8 cellular contexts compared by ENCODE assay signal in the genomic region with DNA sequence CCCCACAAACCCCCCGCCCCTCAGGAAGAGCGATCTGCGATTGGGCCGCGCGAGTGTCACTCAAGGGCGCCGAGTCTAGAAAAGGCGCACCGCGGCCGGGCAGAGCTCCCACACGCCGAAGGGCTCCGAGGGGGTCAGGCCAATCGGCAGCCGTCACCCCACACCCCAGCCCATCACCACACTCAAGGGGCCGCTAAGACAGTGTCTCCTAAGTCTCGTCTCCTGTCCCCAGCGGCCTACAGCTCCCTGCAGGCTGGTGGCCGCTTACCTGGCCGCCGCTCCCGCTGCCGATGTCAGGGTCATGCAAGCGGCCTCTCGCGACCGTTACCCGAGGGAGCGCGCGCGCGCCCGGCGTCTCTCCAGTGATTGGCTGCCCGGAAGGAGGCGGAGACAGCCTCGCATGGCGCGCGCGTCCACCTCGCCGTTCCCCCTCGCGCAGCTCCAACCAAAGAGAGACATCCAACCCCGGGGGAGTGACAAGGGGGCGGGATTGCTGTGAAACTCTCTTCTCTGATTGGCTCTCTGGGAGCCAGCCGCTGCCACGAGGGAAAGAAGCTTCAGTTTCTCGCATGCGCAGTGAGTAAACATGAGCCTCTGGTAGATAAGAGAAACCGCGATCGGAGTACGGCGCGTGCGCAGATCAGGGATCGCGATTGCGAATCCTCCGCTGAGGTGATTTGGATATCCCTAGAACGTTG. TPM values are rescaled to one million over a fixed set of nuclear protein-coding genes. Genes with fewer than 3 reads are reported as not detected.
DNase-seq lines count a peak whose midpoint lies in the region; ATAC-seq and TF ChIP-seq lines count a peak whose summit lies in the region.

MPHOSPH9 (minus strand) TSS at position 335 of the 698 bp plus-strand sequence. CDS start 2,777 bp downstream, outside the sequence.
MTRFR (plus strand) TSS at position 630 of the 698 bp plus-strand sequence. CDS start 20,239 bp downstream, outside the sequence.

- H3K4me3 ChIP-seq in GM08714 (ENCODE audit: low read length) (peak within 1 kb of the TSS; percentile 93), testis (peak within 1 kb of the TSS; percentile 75 to 79)

- H3K27ac Mint-ChIP-seq in activated naive CD4-positive, alpha-beta T cell treated with anti-CD3 and anti-CD28 coated beads, Interleukin-2, amount 50 U/mL, for 72 hours, result peak within 1 kb of the TSS; percentile 99

- intact Hi-C loops in testis (cut with DNase I; ENCODE audit: low total_unique reads), result loop anchor here (5.0 to 10.0 kb wide), 2 partner anchors 188 to 251 kb away; partner anchors contain the start of gene ARL6IP4

- H3K36me3 ChIP-seq in testis (ENCODE audit: low read depth, missing control alignments), result no peaks in the 10 kb centered on the region

- peak; percentile 81 for TF ChIP-seq POLR2A in testis (IDR thresholded peaks at IDR 0.05)

- TF ChIP-seq CTCF in omental fat pad (IDR thresholded peaks at IDR 0.05) (no peak), testis (IDR thresholded peaks at IDR 0.05) (peak in 1 of 3 experiments; percentile 18)

- no peaks in the 10 kb centered on the region for H3K9me3 ChIP-seq in testis

- H3K27me3 ChIP-seq in testis, result no peaks in the 10 kb centered on the region

- peak within 1 kb of the TSS; percentile 81 to 93 for H3K27ac ChIP-seq in testis

- H3K9me3 Mint-ChIP-seq in activated naive CD4-positive, alpha-beta T cell treated with anti-CD3 and anti-CD28 coated beads, Interleukin-2, amount 50 U/mL, for 72 hours, result no peaks in the 10 kb centered on the region

- H3K36me3 Mint-ChIP-seq in activated naive CD4-positive, alpha-beta T cell treated with anti-CD3 and anti-CD28 coated beads, Interleukin-2, amount 50 U/mL, for 72 hours, result peaks cover 30% of the 10 kb centered on the region in 2 donors

- WGBS in testis, 2 donors, result 0 to 1% methylated on average over 14 to 48 of the region's 66 CpGs

- DNase-seq in NCI-H1092 treated with DMSO at 0.1 percent for 48 hours (lab: John Stamatoyannopoulos, UW) (peak; percentile 98), SKM-1 (lab: John Stamatoyannopoulos, UW; ENCODE audit: unreplicated experiment) (peak; percentile 81), glomerular visceral epithelial cell (ENCODE audit: extremely low spot score) (peak; percentile 100), omental fat pad (ENCODE audit: low spot score) (peak; percentile 96), testis (peak; percentile 99)
- peak; percentile 98 to 100 for DNase-seq in activated naive CD4-positive, alpha-beta T cell treated with anti-CD3 and anti-CD28 coated beads, Interleukin-2, amount 50 U/mL, for 72 hours (ENCODE audit: low spot score in 2 of 2)

- ATAC-seq in HG02610 (IDR thresholded peaks at IDR 0.05; ENCODE audit: unreplicated experiment) (peak; percentile 78), omental fat pad (ENCODE audit: low FRiP score) (peak; percentile 99)
- ATAC-seq in activated naive CD4-positive, alpha-beta T cell treated with anti-CD3 and anti-CD28 coated beads, Interleukin-2, amount 50 U/mL, for 72 hours, result peak; percentile 89 to 90

- peaks cover 21% of the 10 kb centered on the region for H3K4me1 ChIP-seq in testis

RNA-seq across cellular contexts. Expression of gene MPHOSPH9, which starts in this region (rescaled TPM):
- total RNA-seq in activated naive CD4-positive, alpha-beta T cell treated with anti-CD3 and anti-CD28 coated beads, Interleukin-2, amount 50 U/mL, for 72 hours, result 100 to 1,000 TPM in 1 of 2 donors, 10 to 100 TPM in 1; 99.0 to 148 TPM
- total RNA-seq in omental fat pad, result 10 to 100 TPM; 17.3 to 27.6 (median 23.9) TPM
- total RNA-seq in testis, result 10 to 100 TPM; 60.3 to 81.1 TPM
- 28.8 TPM for polyA plus RNA-seq in testis (ENCODE audit: insufficient read depth, low read depth, low replicate concordance)

RNA-seq across cellular contexts. Expression of gene MTRFR, which starts in this region (rescaled TPM):
- 10 to 100 TPM; 30.7 to 46.4 TPM for total RNA-seq in activated naive CD4-positive, alpha-beta T cell treated with anti-CD3 and anti-CD28 coated beads, Interleukin-2, amount 50 U/mL, for 72 hours
- total RNA-seq in omental fat pad (10 to 100 TPM in 1 of 4 donors, 1 to 10 TPM in 3; 4.8 to 11.7 (median 8.4) TPM), testis (10 to 100 TPM; 21.1 to 23.6 TPM)
- polyA plus RNA-seq in testis (ENCODE audit: insufficient read depth, low read depth, low replicate concordance), result 21.3 TPM

Comparison
In these comparisons a context has a peak if more than half of its experiments do, and no peak if none do; other contexts are left out.
1. Peak in every context shown above with its lines: DNase-seq, ATAC-seq, H3K4me3 ChIP-seq and H3K27ac ChIP-seq.